ENCODE assay signal across 8 cellular contexts in the genomic region with DNA sequence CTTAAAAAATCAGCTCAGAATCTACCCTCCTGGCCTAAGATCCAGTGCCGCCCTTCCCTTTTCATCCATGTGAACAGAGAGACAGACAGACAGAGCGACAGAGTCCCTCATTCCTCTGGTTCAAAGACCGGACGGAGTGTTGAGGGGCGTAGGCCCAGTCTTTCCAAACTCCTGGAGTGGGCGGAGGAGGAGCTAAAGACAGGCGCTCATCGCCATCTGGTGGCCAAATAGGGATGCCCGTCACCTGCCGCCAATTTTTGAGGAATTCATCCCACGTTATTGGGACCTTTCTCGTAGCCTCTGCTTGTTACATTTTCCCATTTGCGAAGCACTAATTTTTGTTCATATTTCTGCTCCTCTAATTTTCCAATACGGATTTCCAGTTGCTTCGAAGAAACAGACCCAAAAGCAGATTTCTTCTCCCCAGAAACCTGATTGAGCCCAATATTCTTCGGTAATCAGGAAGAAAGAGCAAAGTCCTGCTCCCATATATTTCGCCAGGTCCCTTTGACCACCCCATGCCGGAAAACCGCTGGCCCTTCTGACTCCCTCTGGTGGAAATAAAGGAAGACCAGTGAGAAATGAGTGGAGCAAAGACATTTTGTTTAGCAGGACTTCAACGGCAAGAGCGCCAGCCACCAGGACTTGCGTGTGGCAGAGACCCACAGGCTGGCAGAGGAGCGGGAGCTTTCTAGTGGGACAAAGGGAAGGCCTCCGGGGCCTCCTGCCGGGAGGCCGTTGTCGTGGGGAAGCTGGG.
DNase-seq lines count a peak whose midpoint lies in the region; ATAC-seq and TF ChIP-seq lines count a peak whose summit lies in the region.

No MANE protein-coding gene starts in this region.

- POLR2A ChIA-PET in activated CD8-positive, alpha-beta T cell treated with anti-CD3 and anti-CD28 coated beads for 36 hours (lab: Charles Lee) = interaction anchor here (1.2 to 2.0 kb wide), 2 partner anchors 83 to 89 kb away, joined by 3 to 9 read pairs; a partner anchor contains a TSS

- peak overlapping the region; percentile 87 for H3K4me3 Mint-ChIP-seq in activated CD8-positive, alpha-beta T cell treated with anti-CD3 and anti-CD28 coated beads for 36 hours

- DNase-seq in NCI-H1436 (lab: John Stamatoyannopoulos, UW) = peak; percentile 46
- DNase-seq in NCI-H1436 treated with DMSO at 0.1 percent for 48 hours (lab: John Stamatoyannopoulos, UW) = no peak
- DNase-seq in NCI-H82 treated with DMSO at 0.1 percent for 48 hours (lab: John Stamatoyannopoulos, UW; ENCODE audit: unreplicated experiment) = peak; percentile 35
- peak; percentile 81 for DNase-seq in activated CD8-positive, alpha-beta T cell treated with anti-CD3 and anti-CD28 coated beads for 36 hours
- DNase-seq in effector CD8-positive, alpha-beta T cell (lab: John Stamatoyannopoulos, UW) = peak; percentile 31
- peak; percentile 85 for DNase-seq in medulla oblongata (ENCODE audit: extremely low spot score)
- DNase-seq in stimulated activated CD8-positive, alpha-beta memory T cell treated with anti-CD3 and anti-CD28 coated beads, Interleukin-12 subunit alpha, Interleukin-12 subunit beta, amount 100 ng/mL, for 1 hour (ENCODE audit: low read depth) = peak; percentile 11

- TF ChIP-seq CTCF in activated CD8-positive, alpha-beta T cell treated with anti-CD3 and anti-CD28 coated beads for 36 hours (IDR thresholded peaks at IDR 0.05) = peak; percentile 96

- peaks cover 21% of the 10 kb centered on the region for H3K4me1 Mint-ChIP-seq in activated CD8-positive, alpha-beta T cell treated with anti-CD3 and anti-CD28 coated beads for 36 hours (ENCODE audit: low read depth)

- no peaks in the 10 kb centered on the region for H3K9me3 Mint-ChIP-seq in activated CD8-positive, alpha-beta T cell treated with anti-CD3 and anti-CD28 coated beads for 36 hours

- peak; percentile 65 for ATAC-seq in HG03520 (IDR thresholded peaks at IDR 0.05; ENCODE audit: unreplicated experiment)
- ATAC-seq in activated CD8-positive, alpha-beta T cell treated with anti-CD3 and anti-CD28 coated beads for 36 hours = peak; percentile 48

- H3K36me3 Mint-ChIP-seq in activated CD8-positive, alpha-beta T cell treated with anti-CD3 and anti-CD28 coated beads for 36 hours (ENCODE audit: low read depth) = no peaks in the 10 kb centered on the region

- CTCF ChIA-PET in activated CD8-positive, alpha-beta T cell treated with anti-CD3 and anti-CD28 coated beads for 36 hours (lab: Charles Lee) = interaction anchor here (0.6 to 8.7 kb wide), 57 partner anchors 9 to 662 kb away, joined by 3 to 243 read pairs (median 5); a partner anchor contains a TSS

- H3K27ac Mint-ChIP-seq in activated CD8-positive, alpha-beta T cell treated with anti-CD3 and anti-CD28 coated beads for 36 hours = no peak overlapping the region

- intact Hi-C loops in activated CD8-positive, alpha-beta T cell treated with anti-CD3 and anti-CD28 coated beads for 36 hours (cut with micrococcal nuclease) = loop anchor here (2.0 to 5.0 kb wide), 2 partner anchors 86 to 380 kb away; no protein-coding TSS in a partner anchor

- peaks cover 6% of the 10 kb centered on the region for H3K27me3 Mint-ChIP-seq in activated CD8-positive, alpha-beta T cell treated with anti-CD3 and anti-CD28 coated beads for 36 hours
